In genomic region chr12:4202918-4203317, GRCh38 we compare ENCODE assay signal across 31 cellular contexts.
"Had no signal": no experiment of that assay in that cellular context is flagged by ENCODE, and none has a peak within 500 bp of the region (broad histone marks: within the 10 kb centered on the region; RNA-seq: fewer than 3 reads in every experiment).

No MANE protein-coding gene starts in this region.

- H3K27ac Mint-ChIP-seq: activated naive CD8-positive, alpha-beta T cell treated with anti-CD3 and anti-CD28 coated beads, Interleukin-2, amount 10 ng/mL, durations not matched to agents 7 days and 5 days; brain; effector memory CD8-positive, alpha-beta T cell; nephron; stimulated activated memory B cell treated with anti-CD40 and anti-IgM and Interleukin-4, amounts not matched to agents 10 μg/mL and 1 μg/mL and 100 μg/mL, for 72 hours had no signal

- H3K27ac ChIP-seq: ascending aorta, cardiac muscle cell, coronary artery, gastroesophageal sphincter, hepatocyte, pancreas, prostate gland, sigmoid colon, stomach, thyroid gland, upper lobe of right lung had no signal

- H3K4me3 Mint-ChIP-seq: activated naive CD8-positive, alpha-beta T cell treated with anti-CD3 and anti-CD28 coated beads, Interleukin-2, amount 10 ng/mL, durations not matched to agents 7 days and 5 days; brain; effector memory CD8-positive, alpha-beta T cell; nephron; stimulated activated memory B cell treated with anti-CD40 and anti-IgM and Interleukin-4, amounts not matched to agents 10 μg/mL and 1 μg/mL and 100 μg/mL, for 72 hours had no signal

- DNase-seq: activated CD4-positive, alpha-beta T cell treated with anti-CD3 and anti-CD28 coated beads, Interleukin-2, amount 50 U/mL, for 4 hours; activated effector memory CD4-positive, alpha-beta T cell treated with Interleukin-2 at 50 U/mL for 16 hours; activated naive CD4-positive, alpha-beta T cell treated with Interleukin-2 at 50 U/mL for 16 hours; activated naive CD8-positive, alpha-beta T cell treated with anti-CD3 and anti-CD28 coated beads, Interleukin-2, amount 10 ng/mL, durations not matched to agents 7 days and 5 days; cerebellar nuclear complex; effector memory CD8-positive, alpha-beta T cell; erythroblast; left cardiac atrium; left ventricle myocardium superior; mammary epithelial cell; pancreas; retina; sigmoid colon; small intestine; stimulated activated CD4-positive, alpha-beta T cell treated with anti-CD3 and anti-CD28 coated beads, Interleukin-1b, Interleukin-23, amount 100 ng/mL, for 48 hours; stimulated activated CD4-positive, alpha-beta T cell treated with anti-CD3 and anti-CD28 coated beads, Interleukin-4, amount 100 ng/mL, for 4 hours; stimulated activated CD8-positive, alpha-beta memory T cell treated with anti-CD3 and anti-CD28 coated beads, Interleukin-4, amount 100 ng/mL, for 48 hours; stomach; T-helper 2 cell; thyroid gland; upper lobe of right lung had no signal

- H3K27me3 ChIP-seq: ascending aorta, cardiac muscle cell, pancreas, sigmoid colon, thyroid gland, upper lobe of right lung had no signal

- FAIRE-seq: keratinocyte, pancreas, small intestine had no signal

- H3K36me3 Mint-ChIP-seq: activated naive CD8-positive, alpha-beta T cell treated with anti-CD3 and anti-CD28 coated beads, Interleukin-2, amount 10 ng/mL, durations not matched to agents 7 days and 5 days; brain; stimulated activated memory B cell treated with anti-CD40 and anti-IgM and Interleukin-4, amounts not matched to agents 10 μg/mL and 1 μg/mL and 100 μg/mL, for 72 hours had no signal

- H3K27me3 Mint-ChIP-seq: stimulated activated memory B cell treated with anti-CD40 and anti-IgM and Interleukin-4, amounts not matched to agents 10 μg/mL and 1 μg/mL and 100 μg/mL, for 72 hours had no signal

- H3K79me2 ChIP-seq: hepatocyte had no signal

- H3K4me2 ChIP-seq: hepatocyte had no signal

- H3K9me3 ChIP-seq: ascending aorta, gastroesophageal sphincter, pancreas, prostate gland, sigmoid colon, stomach, thyroid gland, upper lobe of right lung had no signal

- H2AFZ ChIP-seq: hepatocyte had no signal

- H3K4me3 ChIP-seq: ascending aorta, cardiac muscle cell, coronary artery, gastroesophageal sphincter, hepatocyte, pancreas, prostate gland, sigmoid colon, stomach, thyroid gland, upper lobe of right lung had no signal

- H3K9me3 Mint-ChIP-seq: activated naive CD8-positive, alpha-beta T cell treated with anti-CD3 and anti-CD28 coated beads, Interleukin-2, amount 10 ng/mL, durations not matched to agents 7 days and 5 days; brain; effector memory CD8-positive, alpha-beta T cell; nephron; stimulated activated memory B cell treated with anti-CD40 and anti-IgM and Interleukin-4, amounts not matched to agents 10 μg/mL and 1 μg/mL and 100 μg/mL, for 72 hours had no signal

- H3K4me1 Mint-ChIP-seq: brain, nephron had no signal

- H3K4me1 ChIP-seq: ascending aorta, gastroesophageal sphincter, pancreas, prostate gland, sigmoid colon, stomach, thyroid gland, upper lobe of right lung had no signal

- ATAC-seq: effector memory CD8-positive, alpha-beta T cell; gastroesophageal sphincter; left cardiac atrium; left ventricle myocardium superior; pancreas had no signal

- H3K36me3 ChIP-seq: ascending aorta, cardiac muscle cell, gastroesophageal sphincter, pancreas, prostate gland, sigmoid colon, stomach, thyroid gland, upper lobe of right lung had no signal
